33 cellular contexts compared by ENCODE assay signal in the genomic region with DNA sequence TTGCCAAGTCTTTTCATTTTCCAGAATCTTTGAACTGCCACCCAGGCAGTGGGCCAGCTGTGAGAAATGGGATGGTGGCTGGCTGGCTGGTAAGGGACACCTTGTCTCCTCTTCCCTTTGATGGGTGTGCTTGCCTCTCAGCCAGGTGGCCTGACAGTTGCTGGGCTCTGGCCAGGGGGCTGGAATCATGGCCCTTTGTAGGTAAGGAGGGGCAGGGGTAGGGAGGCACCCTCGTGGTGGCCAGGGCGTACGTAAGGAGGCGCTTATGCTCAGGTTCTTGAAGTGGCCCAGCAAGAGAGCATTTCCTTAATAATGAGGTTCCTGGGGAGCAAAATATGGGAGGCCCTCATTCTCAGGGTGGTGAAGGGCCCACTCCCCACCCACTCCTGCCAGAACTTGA. TPM values are rescaled to one million over a fixed set of nuclear protein-coding genes. Genes with fewer than 3 reads are reported as not detected.
"Had no signal": no experiment of that assay in that cellular context is flagged by ENCODE, and none has a peak within 500 bp of the region (broad histone marks: within the 10 kb centered on the region; RNA-seq: fewer than 3 reads in every experiment).

No MANE protein-coding gene starts in this region.

- DNase-seq: activated B cell treated with CpG ODN at 0.5 μM for 24 hours; activated CD4-positive, alpha-beta memory T cell treated with anti-CD3 and anti-CD28 coated beads for 36 hours; activated CD4-positive, alpha-beta T cell treated with anti-CD3 and anti-CD28 coated beads for 4 hours; activated CD4-positive, alpha-beta T cell treated with anti-CD3 and anti-CD28 coated beads, Interleukin-2, amount 10 ng/mL, durations not matched to agents 24 days and 14 days; activated CD4-positive, alpha-beta T cell treated with anti-CD3 and anti-CD28 coated beads, Interleukin-2, amount 50 U/mL, for 1 hour; activated CD4-positive, alpha-beta T cell treated with anti-CD3 and anti-CD28 coated beads, Interleukin-2, amount 50 U/mL, for 4 hours; activated CD4-positive, CD25-positive, alpha-beta regulatory T cell treated with anti-CD3 and anti-CD28 coated beads, Interleukin-2, amount 50 U/mL, for 72 hours; activated CD8-positive, alpha-beta memory T cell treated with anti-CD3 and anti-CD28 coated beads, Interleukin-2, amount 50 U/mL, for 4 hours; activated CD8-positive, alpha-beta T cell treated with anti-CD3 and anti-CD28 coated beads for 36 hours; activated effector memory CD4-positive, alpha-beta T cell treated with anti-CD3 and anti-CD28 coated beads, Interleukin-2, amount 50 U/mL, for 16 hours; activated gamma-delta T cell treated with Interleukin-2 at 50 U/mL for 16 hours; activated naive CD4-positive, alpha-beta T cell; activated naive CD4-positive, alpha-beta T cell treated with anti-CD3 and anti-CD28 coated beads for 36 hours; activated naive CD4-positive, alpha-beta T cell treated with anti-CD3 and anti-CD28 coated beads, Interleukin-2, amount 50 U/mL, for 16 hours; activated naive CD8-positive, alpha-beta T cell treated with anti-CD3 and anti-CD28 coated beads for 36 hours; activated T-cell treated with anti-CD3 and anti-CD28 coated beads for 4 hours; activated T-cell treated with anti-CD3 and anti-CD28 coated beads, Interleukin-2, amount 50 U/mL, for 1 hour; activated T-cell treated with anti-CD3 and anti-CD28 coated beads, Interleukin-2, amount 50 U/mL, for 4 hours; activated T-cell treated with anti-CD3 and anti-CD28 coated beads, Interleukin-2, amount 50 U/mL, for 72 hours; adrenal gland; amniotic stem cell; aorta; body of pancreas; brain microvascular endothelial cell; central memory CD4-positive, alpha-beta T cell; T-helper 1 cell; T-helper 2 cell; T-helper 9 cell had no signal

- H3K4me3 Mint-ChIP-seq: activated B cell treated with CpG ODN at 0.5 μM for 24 hours; activated CD4-positive, alpha-beta memory T cell treated with anti-CD3 and anti-CD28 coated beads for 36 hours; activated CD4-positive, alpha-beta T cell treated with anti-CD3 and anti-CD28 coated beads, Interleukin-2, amount 10 ng/mL, durations not matched to agents 24 days and 14 days; activated CD8-positive, alpha-beta T cell treated with anti-CD3 and anti-CD28 coated beads for 36 hours; activated naive CD4-positive, alpha-beta T cell treated with anti-CD3 and anti-CD28 coated beads for 36 hours; activated naive CD8-positive, alpha-beta T cell treated with anti-CD3 and anti-CD28 coated beads for 36 hours; activated T-cell treated with anti-CD3 and anti-CD28 coated beads, Interleukin-2, amount 50 U/mL, for 4 hours; activated T-cell treated with anti-CD3 and anti-CD28 coated beads, Interleukin-2, amount 50 U/mL, for 72 hours; activated T-helper 1 cell treated with anti-CD3 and anti-CD28 coated beads, Interleukin-12 subunit alpha, Interleukin-12 subunit beta, Interleukin-2, Interleukin-4 antibody, amounts not matched to agents 30 ng/mL and 10 ng/mL and 1 ng/mL, durations not matched to agents 14 hours and 24 hours and 36 hours; activated T-helper 17 cell treated with anti-CD3 and anti-CD28 coated beads, Interleukin-2, amount 50 U/mL, for 72 hours; T-helper 1 cell treated with Interleukin-12 subunit alpha and Interleukin-12 subunit beta and Interleukin-4 antibody, amounts not matched to agents 30 μg/mL and 1 μg/mL, for 36 hours; T-helper 2 cell treated with Interferon-gamma antibody and Interleukin-4, amounts not matched to agents 5 μg/mL and 100 μg/mL, for 36 hours had no signal

- H3K27me3 Mint-ChIP-seq: activated CD4-positive, alpha-beta memory T cell treated with anti-CD3 and anti-CD28 coated beads for 36 hours; activated CD8-positive, alpha-beta T cell treated with anti-CD3 and anti-CD28 coated beads for 36 hours; activated naive CD8-positive, alpha-beta T cell treated with anti-CD3 and anti-CD28 coated beads for 36 hours had no signal

- H3K4me1 Mint-ChIP-seq: activated B cell treated with CpG ODN at 0.5 μM for 24 hours; activated CD4-positive, alpha-beta T cell treated with anti-CD3 and anti-CD28 coated beads, Interleukin-2, amount 10 ng/mL, durations not matched to agents 24 days and 14 days; activated T-helper 17 cell treated with anti-CD3 and anti-CD28 coated beads, Interleukin-2, amount 50 U/mL, for 72 hours had no signal

- ATAC-seq: activated CD8-positive, alpha-beta T cell treated with anti-CD3 and anti-CD28 coated beads for 36 hours; activated naive CD4-positive, alpha-beta T cell treated with anti-CD3 and anti-CD28 coated beads, Interleukin-2, amount 50 U/mL, for 72 hours; activated T-cell treated with anti-CD3 and anti-CD28 coated beads, Interleukin-2, amount 50 U/mL, for 4 hours; activated T-cell treated with anti-CD3 and anti-CD28 coated beads, Interleukin-2, amount 50 U/mL, for 72 hours; activated T-helper 17 cell treated with anti-CD3 and anti-CD28 coated beads, Interleukin-2, amount 50 U/mL, for 72 hours; body of pancreas had no signal

- H3K36me3 Mint-ChIP-seq: activated CD4-positive, alpha-beta memory T cell treated with anti-CD3 and anti-CD28 coated beads for 36 hours; activated naive CD4-positive, alpha-beta T cell treated with anti-CD3 and anti-CD28 coated beads, Interleukin-2, amount 50 U/mL, for 72 hours; activated naive CD8-positive, alpha-beta T cell treated with anti-CD3 and anti-CD28 coated beads for 36 hours had no signal

- H3K27ac Mint-ChIP-seq: activated B cell treated with CpG ODN at 0.5 μM for 24 hours; activated CD4-positive, alpha-beta memory T cell treated with anti-CD3 and anti-CD28 coated beads for 36 hours; activated CD4-positive, alpha-beta T cell treated with anti-CD3 and anti-CD28 coated beads, Interleukin-2, amount 10 ng/mL, durations not matched to agents 24 days and 14 days; activated CD8-positive, alpha-beta T cell treated with anti-CD3 and anti-CD28 coated beads for 36 hours; activated naive CD4-positive, alpha-beta T cell treated with anti-CD3 and anti-CD28 coated beads for 36 hours; activated naive CD8-positive, alpha-beta T cell treated with anti-CD3 and anti-CD28 coated beads for 36 hours; activated T-cell treated with anti-CD3 and anti-CD28 coated beads, Interleukin-2, amount 50 U/mL, for 72 hours; activated T-helper 1 cell treated with anti-CD3 and anti-CD28 coated beads, Interleukin-12 subunit alpha, Interleukin-12 subunit beta, Interleukin-2, Interleukin-4 antibody, amounts not matched to agents 30 ng/mL and 10 ng/mL and 1 ng/mL, durations not matched to agents 14 hours and 24 hours and 36 hours; activated T-helper 17 cell treated with anti-CD3 and anti-CD28 coated beads, Interleukin-2, amount 50 U/mL, for 72 hours; T-helper 1 cell treated with Interleukin-12 subunit alpha and Interleukin-12 subunit beta and Interleukin-4 antibody, amounts not matched to agents 30 μg/mL and 1 μg/mL, for 36 hours; T-helper 2 cell treated with Interferon-gamma antibody and Interleukin-4, amounts not matched to agents 5 μg/mL and 100 μg/mL, for 36 hours had no signal

- H3K9me3 Mint-ChIP-seq: activated B cell treated with CpG ODN at 0.5 μM for 24 hours; activated CD4-positive, alpha-beta memory T cell treated with anti-CD3 and anti-CD28 coated beads for 36 hours; activated CD4-positive, alpha-beta T cell treated with anti-CD3 and anti-CD28 coated beads, Interleukin-2, amount 10 ng/mL, durations not matched to agents 24 days and 14 days; activated CD8-positive, alpha-beta T cell treated with anti-CD3 and anti-CD28 coated beads for 36 hours; activated naive CD4-positive, alpha-beta T cell treated with anti-CD3 and anti-CD28 coated beads for 36 hours; activated naive CD4-positive, alpha-beta T cell treated with anti-CD3 and anti-CD28 coated beads, Interleukin-2, amount 50 U/mL, for 72 hours; activated naive CD8-positive, alpha-beta T cell treated with anti-CD3 and anti-CD28 coated beads for 36 hours; activated T-cell treated with anti-CD3 and anti-CD28 coated beads, Interleukin-2, amount 50 U/mL, for 4 hours; activated T-cell treated with anti-CD3 and anti-CD28 coated beads, Interleukin-2, amount 50 U/mL, for 72 hours; activated T-helper 1 cell treated with anti-CD3 and anti-CD28 coated beads, Interleukin-12 subunit alpha, Interleukin-12 subunit beta, Interleukin-2, Interleukin-4 antibody, amounts not matched to agents 30 ng/mL and 10 ng/mL and 1 ng/mL, durations not matched to agents 14 hours and 24 hours and 36 hours; activated T-helper 17 cell treated with anti-CD3 and anti-CD28 coated beads, Interleukin-2, amount 50 U/mL, for 72 hours; T-helper 1 cell treated with Interleukin-12 subunit alpha and Interleukin-12 subunit beta and Interleukin-4 antibody, amounts not matched to agents 30 μg/mL and 1 μg/mL, for 36 hours; T-helper 2 cell treated with Interferon-gamma antibody and Interleukin-4, amounts not matched to agents 5 μg/mL and 100 μg/mL, for 36 hours had no signal

RNA-seq across cellular contexts. Expression of a gene that starts 44.8 kb away (rescaled TPM):
- total RNA-seq: activated B cell treated with CpG ODN at 0.5 μM for 24 hours; activated CD4-positive, alpha-beta memory T cell treated with anti-CD3 and anti-CD28 coated beads for 36 hours; activated CD4-positive, alpha-beta T cell treated with anti-CD3 and anti-CD28 coated beads, Interleukin-2, amount 10 ng/mL, durations not matched to agents 24 days and 14 days; activated naive CD4-positive, alpha-beta T cell treated with anti-CD3 and anti-CD28 coated beads for 36 hours; activated naive CD4-positive, alpha-beta T cell treated with anti-CD3 and anti-CD28 coated beads, Interleukin-2, amount 50 U/mL, for 72 hours; activated T-cell treated with anti-CD3 and anti-CD28 coated beads, Interleukin-2, amount 50 U/mL, for 72 hours; activated T-helper 1 cell treated with anti-CD3 and anti-CD28 coated beads, Interleukin-12 subunit alpha, Interleukin-12 subunit beta, Interleukin-2, Interleukin-4 antibody, amounts not matched to agents 30 ng/mL and 10 ng/mL and 1 ng/mL, durations not matched to agents 14 hours and 24 hours and 36 hours; activated T-helper 17 cell treated with anti-CD3 and anti-CD28 coated beads, Interleukin-2, amount 50 U/mL, for 72 hours had no signal
